Comparison of ENCODE assay signal across 8 cellular contexts in genomic region chr17:57085448-57086068, GRCh38. TPM values are rescaled to one million over a fixed set of nuclear protein-coding genes. Genes with fewer than 3 reads are reported as not detected.
DNase-seq lines count a peak whose midpoint lies in the region; ATAC-seq and TF ChIP-seq lines count a peak whose summit lies in the region.

No MANE protein-coding gene starts in this region.

- ATAC-seq in HG02610 (IDR thresholded peaks at IDR 0.05; ENCODE audit: unreplicated experiment): peak; percentile 31
- peak; percentile 58 to 77 (median 72) for ATAC-seq in right lobe of liver

- TF ChIP-seq POLR2A in right lobe of liver (IDR thresholded peaks at IDR 0.05): no peak

- TF ChIP-seq CTCF in colonic mucosa (IDR thresholded peaks at IDR 0.05) (no peak), right lobe of liver (IDR thresholded peaks at IDR 0.05) (peak in 2 of 4 donors; percentile 2 to 5)

- H3K4me3 ChIP-seq in colonic mucosa: peak overlapping the region; percentile 82
- H3K4me3 ChIP-seq in right lobe of liver: peak overlapping the region; percentile 78 to 93 (median 78)

- intact Hi-C loops in colonic mucosa (cut with DNase I): no loop called here
- intact Hi-C loops in right lobe of liver (cut with DNase I): no loop called here

- H3K9me3 ChIP-seq in colonic mucosa: no peaks in the 10 kb centered on the region
- H3K9me3 ChIP-seq in right lobe of liver: no peaks in the 10 kb centered on the region

- H3K27me3 ChIP-seq in colonic mucosa (no peaks in the 10 kb centered on the region), right lobe of liver (no peaks in the 10 kb centered on the region)

- H3K4me1 ChIP-seq in colonic mucosa: peaks cover 11% of the 10 kb centered on the region
- H3K4me1 ChIP-seq in right lobe of liver: peaks cover 0 to 41% (median 15%) of the 10 kb centered on the region in 4 donors

- H3K36me3 ChIP-seq in colonic mucosa (no peaks in the 10 kb centered on the region), right lobe of liver (no peaks in the 10 kb centered on the region)

- H3K27ac ChIP-seq in colonic mucosa (peak overlapping the region; percentile 97), right lobe of liver (peak overlapping the region; percentile 66 to 88 (median 76))

- peak overlapping the region; percentile 82 to 95 for H3K9ac ChIP-seq in colonic mucosa (ENCODE audit: low read depth in 2 of 2, low read length in 2 of 2)

- DNase-seq in NCI-H524 (lab: John Stamatoyannopoulos, UW): peak; percentile 37 to 66
- DNase-seq in NCI-H524 treated with DMSO at 0.1 percent for 48 hours (lab: John Stamatoyannopoulos, UW): no peak
- DNase-seq in NCI-H1092 treated with DMSO at 0.1 percent for 48 hours (lab: John Stamatoyannopoulos, UW): peak; percentile 78
- peak; percentile 16 for DNase-seq in activated CD4-positive, CD25-positive, alpha-beta regulatory T cell treated with anti-CD3 and anti-CD28 coated beads, Interleukin-2, amount 50 U/mL, for 16 hours (ENCODE audit: low read depth, low spot score)
- DNase-seq in colonic mucosa: peak; percentile 93
- peak; percentile 87 to 95 (median 93) for DNase-seq in right lobe of liver
- peak; percentile 57 to 62 for DNase-seq in stimulated activated CD4-positive, alpha-beta T cell treated with anti-CD3 and anti-CD28 coated beads, Interleukin-4, amount 100 ng/mL, for 4 hours

- WGBS in right lobe of liver (ENCODE audit: insufficient coverage, low coverage, low lambda C conversion rate, missing lambda C conversion rate): 0% methylated on average over 26 of the region's 75 CpGs

RNA-seq across cellular contexts. Expression of gene AKAP1, which starts 0.5 kb away (rescaled TPM):
- total RNA-seq in colonic mucosa (100 to 1,000 TPM; 128 to 139 TPM), right lobe of liver (10 to 100 TPM; 31.2 to 58.5 (median 43.1) TPM)
